ENCODE assay signal across 2 cellular contexts in genomic region chr11:122727101-122727929, GRCh38.
TF ChIP-seq lines count a peak whose summit lies in the region.

No MANE protein-coding gene starts in this region.

TF ChIP-seq in liver, 16 proteins besides CTCF, POLR2A, EP300 and RAD21 (continued from another document):
- TF ChIP-seq REST (IDR thresholded peaks at IDR 0.05): peak; percentile 29
- TF ChIP-seq GABPA (IDR thresholded peaks at IDR 0.05 in 1 of 2, conservative IDR thresholded peaks at IDR 0.05 in 1 of 2): no peak

TF ChIP-seq in HepG2, 621 proteins besides CTCF, POLR2A, EP300 and RAD21:
- TF ChIP-seq ZNF142 (CRISPR knock-in tag; IDR thresholded peaks at IDR 0.05): no peak
- no peak for TF ChIP-seq SIX1 (CRISPR knock-in tag; IDR thresholded peaks at IDR 0.05; ENCODE audit: borderline replicate concordance)
- TF ChIP-seq SIN3A (IDR thresholded peaks at IDR 0.05; ENCODE audit: borderline replicate concordance, low read depth, low read length): no peak
- TF ChIP-seq ZNF567 (CRISPR knock-in tag; IDR thresholded peaks at IDR 0.05; ENCODE audit: borderline replicate concordance): no peak
- TF ChIP-seq SOX5 (CRISPR knock-in tag; IDR thresholded peaks at IDR 0.05; ENCODE audit: borderline replicate concordance): no peak
- TF ChIP-seq ZMYM4 (CRISPR knock-in tag; IDR thresholded peaks at IDR 0.05): no peak
- no peak for TF ChIP-seq MNT (IDR thresholded peaks at IDR 0.05)
- TF ChIP-seq GMEB2 (CRISPR knock-in tag; IDR thresholded peaks at IDR 0.05; ENCODE audit: low read depth): no peak
- TF ChIP-seq SYNCRIP (IDR thresholded peaks at IDR 0.05; ENCODE audit: insufficient read depth, low read depth, low read length): no peak
- no peak for TF ChIP-seq ZNF710 (CRISPR knock-in tag; IDR thresholded peaks at IDR 0.05; ENCODE audit: borderline replicate concordance)
- no peak for TF ChIP-seq FOXP1 (IDR thresholded peaks at IDR 0.05)
- TF ChIP-seq FOXP1 (CRISPR knock-in tag; IDR thresholded peaks at IDR 0.05): no peak
- TF ChIP-seq ZNF644 (CRISPR knock-in tag; IDR thresholded peaks at IDR 0.05; ENCODE audit: low read depth): no peak
- TF ChIP-seq ZNF468 (CRISPR knock-in tag; IDR thresholded peaks at IDR 0.05): no peak
- no peak for TF ChIP-seq NFE2L1 (CRISPR knock-in tag; IDR thresholded peaks at IDR 0.05; ENCODE audit: borderline replicate concordance)
- TF ChIP-seq ZNF782 (CRISPR knock-in tag; IDR thresholded peaks at IDR 0.05; ENCODE audit: borderline replicate concordance): no peak
- no peak for TF ChIP-seq DMAP1 (CRISPR knock-in tag; IDR thresholded peaks at IDR 0.05)
